10 cellular contexts compared by ENCODE assay signal in genomic region chr10:50326757-50327701, GRCh38.
DNase-seq lines count a peak whose midpoint lies in the region; ATAC-seq and TF ChIP-seq lines count a peak whose summit lies in the region.
"Had no signal": no experiment of that assay in that cellular context is flagged by ENCODE, and none has a peak within 500 bp of the region (broad histone marks: within the 10 kb centered on the region; RNA-seq: fewer than 3 reads in every experiment).

No MANE protein-coding gene starts in this region.

- no peaks in the 10 kb centered on the region for H3K9me3 Mint-ChIP-seq in T-helper 2 cell treated with Interferon-gamma antibody and Interleukin-4, amounts not matched to agents 5 μg/mL and 100 μg/mL, for 36 hours
- H3K9me3 Mint-ChIP-seq in MCF 10A (ENCODE audit: unreplicated experiment) = no peaks in the 10 kb centered on the region
- no peaks in the 10 kb centered on the region for H3K9me3 Mint-ChIP-seq in naive thymus-derived CD8-positive, alpha-beta T cell
- H3K9me3 Mint-ChIP-seq: CD4-positive, alpha-beta memory T cell had no signal

- H3K27me3 Mint-ChIP-seq in T-helper 2 cell treated with Interferon-gamma antibody and Interleukin-4, amounts not matched to agents 5 μg/mL and 100 μg/mL, for 36 hours (ENCODE audit: low read depth) = no peaks in the 10 kb centered on the region
- no peaks in the 10 kb centered on the region for H3K27me3 Mint-ChIP-seq in MCF 10A (ENCODE audit: insufficient read depth, unreplicated experiment)
- H3K27me3 Mint-ChIP-seq in naive thymus-derived CD8-positive, alpha-beta T cell = no peaks in the 10 kb centered on the region
- H3K27me3 Mint-ChIP-seq: CD4-positive, alpha-beta memory T cell had no signal

- peaks cover 56% of the 10 kb centered on the region for H3K4me1 Mint-ChIP-seq in T-helper 2 cell treated with Interferon-gamma antibody and Interleukin-4, amounts not matched to agents 5 μg/mL and 100 μg/mL, for 36 hours (ENCODE audit: low read depth)
- H3K4me1 Mint-ChIP-seq in MCF 10A (ENCODE audit: insufficient read depth, unreplicated experiment) = peaks cover 38% of the 10 kb centered on the region
- peaks cover 0 to 14% (median 9%) of the 10 kb centered on the region in 4 donors for H3K4me1 Mint-ChIP-seq in naive thymus-derived CD8-positive, alpha-beta T cell

- H3K4me1 ChIP-seq in upper lobe of right lung = peaks cover 54% of the 10 kb centered on the region

- H3K27ac Mint-ChIP-seq in T-helper 2 cell treated with Interferon-gamma antibody and Interleukin-4, amounts not matched to agents 5 μg/mL and 100 μg/mL, for 36 hours = peak overlapping the region; percentile 60
- H3K27ac Mint-ChIP-seq in MCF 10A (ENCODE audit: low read depth, unreplicated experiment) = peak overlapping the region; percentile 90
- H3K27ac Mint-ChIP-seq in naive thymus-derived CD8-positive, alpha-beta T cell = peak overlapping the region in 1 of 10 donors; percentile 4

- H3K27me3 ChIP-seq in upper lobe of right lung = no peaks in the 10 kb centered on the region

- BruUV-seq in MCF 10A (replicated peaks; lab: Mats Ljungman, UMichigan) = no TSS peak

- intact Hi-C loops in MCF 10A (cut with micrococcal nuclease) = loop anchor here (5.0 kb wide), 2 partner anchors 70 to 90 kb away; no protein-coding TSS in a partner anchor
- intact Hi-C loops in upper lobe of right lung (cut with DNase I) = no loop called here

- DNase-seq in T-helper 2 cell treated with Interferon-gamma antibody and Interleukin-4, amounts not matched to agents 5 μg/mL and 100 μg/mL, for 36 hours (ENCODE audit: low spot score) = no peak
- DNase-seq in T-helper 2 cell (no peak), MCF 10A (ENCODE audit: unreplicated experiment) (peak; percentile 94), left kidney (ENCODE audit: low read depth, low spot score) (peak; percentile 33), upper lobe of right lung (no peak)
- no peak for DNase-seq in stimulated activated CD4-positive, alpha-beta T cell treated with anti-CD3 and anti-CD28 coated beads, Interleukin-2, amount 100 ng/mL, for 48 hours
- DNase-seq in naive thymus-derived CD8-positive, alpha-beta T cell = no peak
- DNase-seq: CD4-positive, alpha-beta memory T cell; stimulated activated naive CD8-positive, alpha-beta T cell treated with anti-CD3 and anti-CD28 coated beads, Interleukin-15, Interleukin-2, amounts not matched to agents 100 U/mL and 50 U/mL, for 24 hours had no signal

- CTCF ChIA-PET in MCF 10A (lab: Yijun Ruan, JAX) = interaction anchor here (1.0 to 1.6 kb wide), 3 partner anchors 14 to 95 kb away, joined by 3 to 5 read pairs (median 3); no protein-coding TSS in a partner anchor

- TF ChIP-seq CTCF in MCF 10A (IDR thresholded peaks at IDR 0.05; ENCODE audit: unreplicated experiment) = no peak
- TF ChIP-seq CTCF in upper lobe of right lung (IDR thresholded peaks at IDR 0.05) = no peak

- H3K27ac ChIP-seq in upper lobe of right lung = peak overlapping the region; percentile 1

- H3K36me3 ChIP-seq in upper lobe of right lung = no peaks in the 10 kb centered on the region

- peak; percentile 75 for ATAC-seq in upper lobe of right lung
- no peak for ATAC-seq in GM18511 (IDR thresholded peaks at IDR 0.05; ENCODE audit: unreplicated experiment)
- ATAC-seq in naive thymus-derived CD8-positive, alpha-beta T cell = no peak
- ATAC-seq: stimulated activated naive CD8-positive, alpha-beta T cell treated with anti-CD3 and anti-CD28 coated beads, Interleukin-15, Interleukin-2, amounts not matched to agents 100 U/mL and 50 U/mL, for 24 hours had no signal

- H3K4me3 Mint-ChIP-seq in T-helper 2 cell treated with Interferon-gamma antibody and Interleukin-4, amounts not matched to agents 5 μg/mL and 100 μg/mL, for 36 hours = peak overlapping the region; percentile 60
- peak overlapping the region; percentile 74 for H3K4me3 Mint-ChIP-seq in MCF 10A (ENCODE audit: unreplicated experiment)
- H3K4me3 Mint-ChIP-seq in naive thymus-derived CD8-positive, alpha-beta T cell = no peak overlapping the region

- H3K36me3 Mint-ChIP-seq in T-helper 2 cell treated with Interferon-gamma antibody and Interleukin-4, amounts not matched to agents 5 μg/mL and 100 μg/mL, for 36 hours (ENCODE audit: low read depth) = peaks cover 24% of the 10 kb centered on the region
- H3K36me3 Mint-ChIP-seq in MCF 10A (ENCODE audit: insufficient read depth, unreplicated experiment) = peaks cover under 1% of the 10 kb centered on the region
- peaks cover 0 to 43% (median 24%) of the 10 kb centered on the region in 3 donors for H3K36me3 Mint-ChIP-seq in naive thymus-derived CD8-positive, alpha-beta T cell

- no peak overlapping the region for H3K4me3 ChIP-seq in upper lobe of right lung

- POLR2A ChIA-PET in MCF 10A (lab: Yijun Ruan, JAX) = interaction anchor here (0.6 to 6.1 kb wide), 17 partner anchors 9 to 298 kb away, joined by 3 to 63 read pairs (median 5); no protein-coding TSS in a partner anchor
- POLR2A ChIA-PET in naive thymus-derived CD8-positive, alpha-beta T cell (lab: Charles Lee) = no interaction called here

- no peaks in the 10 kb centered on the region for H3K9me3 ChIP-seq in upper lobe of right lung

Comparison
In these comparisons a context has a peak if more than half of its experiments do, and no peak if none do; other contexts are left out.
1. DNase-seq: peak in MCF 10A (single experiment) and left kidney (single experiment); none in T-helper 2 cell treated with Interferon-gamma antibody and Interleukin-4, amounts not matched to agents 5 μg/mL and 100 μg/mL, for 36 hours (single experiment), T-helper 2 cell (0 of 5), upper lobe of right lung (single experiment), stimulated activated CD4-positive, alpha-beta T cell treated with anti-CD3 and anti-CD28 coated beads, Interleukin-2, amount 100 ng/mL, for 48 hours (0 of 2) and naive thymus-derived CD8-positive, alpha-beta T cell (0 of 10).
2. H3K4me3 Mint-ChIP-seq: peak in T-helper 2 cell treated with Interferon-gamma antibody and Interleukin-4, amounts not matched to agents 5 μg/mL and 100 μg/mL, for 36 hours (single experiment) and MCF 10A (single experiment); none in naive thymus-derived CD8-positive, alpha-beta T cell (0 of 10).